8 cellular contexts compared by ENCODE assay signal in the genomic region with DNA sequence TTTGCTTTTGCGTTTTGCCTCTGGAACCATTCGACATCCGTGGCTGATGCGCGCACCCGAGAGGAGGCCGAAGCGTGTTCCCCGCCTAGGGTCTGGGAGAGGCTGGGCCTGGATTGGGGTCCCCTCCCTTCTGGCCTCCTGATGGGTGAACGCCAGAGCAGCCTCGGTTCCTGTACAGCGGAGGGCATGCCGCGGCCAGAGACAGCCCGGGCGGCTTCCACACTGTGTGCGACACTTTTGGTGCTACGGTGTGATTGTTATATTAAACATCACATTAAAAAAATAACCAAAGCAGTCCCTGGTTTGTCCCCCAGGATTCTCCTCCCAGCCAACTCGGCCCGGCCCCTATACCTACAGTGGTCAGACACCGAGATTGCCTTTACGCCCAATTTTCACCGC. TPM values are rescaled to one million over a fixed set of nuclear protein-coding genes. Genes with fewer than 3 reads are reported as not detected.
DNase-seq lines count a peak whose midpoint lies in the region; ATAC-seq, FAIRE-seq and TF ChIP-seq lines count a peak whose summit lies in the region.

No MANE protein-coding gene starts in this region.

- peak overlapping the region; percentile 30; the same call in 1 of the 2 replicates for H3K9ac ChIP-seq in GM12878 (ENCODE audit: control insufficient read depth, insufficient read depth, low read length)

- peak; percentile 24 for DNase-seq in activated naive CD4-positive, alpha-beta T cell treated with anti-CD3 and anti-CD28 coated beads, Interleukin-2, amount 10 ng/mL, durations not matched to agents 7 days and 5 days
- DNase-seq in activated naive CD4-positive, alpha-beta T cell treated with Interleukin-2 at 50 U/mL for 16 hours: no peak
- DNase-seq in GM12878 (ENCODE audit: low read depth, low spot score) (no peak), mucosa of descending colon (peak in 2 of 3 donors; percentile 61 to 66), NCI-H524 treated with DMSO at 0.1 percent for 48 hours (lab: John Stamatoyannopoulos, UW) (no peak), amniotic stem cell (lab: John Stamatoyannopoulos, UW) (no peak)

- WGBS in GM12878 (ENCODE audit: insufficient coverage, insufficient replicate concordance, low lambda C conversion rate, missing lambda C conversion rate): 3% methylated on average over 22 of the region's 23 CpGs

- peaks cover 5% of the 10 kb centered on the region for H3K36me3 Mint-ChIP-seq in activated naive CD4-positive, alpha-beta T cell treated with anti-CD3 and anti-CD28 coated beads, Interleukin-2, amount 10 ng/mL, durations not matched to agents 7 days and 5 days

- no peak for TF ChIP-seq EP300 in GM12878 (IDR thresholded peaks at IDR 0.05; ENCODE audit: borderline replicate concordance in 1 of 2, control insufficient read depth in 1 of 2, low read depth in 2 of 2, low read length in 2 of 2)

- no peak for TF ChIP-seq RAD21 in GM12878 (IDR thresholded peaks at IDR 0.05; ENCODE audit: insufficient read depth, low read depth, low read length)

- H3K36me3 ChIP-seq in GM12878 (ENCODE audit: control insufficient read depth in 2 of 2, insufficient read depth in 2 of 2, low read length in 1 of 2): no peaks in the 10 kb centered on the region
- H3K36me3 ChIP-seq in mucosa of descending colon (ENCODE audit: low read depth): no peaks in the 10 kb centered on the region

- H3K4me1 ChIP-seq in GM12878 (ENCODE audit: control insufficient read depth, insufficient read depth, low read length) (no peaks in the 10 kb centered on the region), mucosa of descending colon (ENCODE audit: low read depth) (peaks cover 22% of the 10 kb centered on the region)

- H3K27me3 ChIP-seq in GM12878 (replicated peaks in 1 of 2; ENCODE audit: control insufficient read depth in 2 of 2, insufficient read depth in 2 of 2, low read length in 1 of 2): peaks cover 21 to 40% of the 10 kb centered on the region in 2 experiments

- H3K9me3 ChIP-seq in GM12878 (replicated peaks; ENCODE audit: control insufficient read depth, insufficient read depth, low read length) (peaks cover under 1% of the 10 kb centered on the region; the same call in 1 of the 3 replicates), mucosa of descending colon (no peaks in the 10 kb centered on the region)

- H3K9me3 Mint-ChIP-seq in activated naive CD4-positive, alpha-beta T cell treated with anti-CD3 and anti-CD28 coated beads, Interleukin-2, amount 10 ng/mL, durations not matched to agents 7 days and 5 days: peaks cover 1% of the 10 kb centered on the region

- TF ChIP-seq POLR2A in GM12878 (IDR thresholded peaks at IDR 0.05; ENCODE audit: low read depth, low read length): no peak

- peak overlapping the region; percentile 91 for H2AFZ ChIP-seq in GM12878 (ENCODE audit: control insufficient read depth, low read depth, low read length)

- in situ Hi-C loops in GM12878 (cut with MboI): loop anchor here (25.0 kb wide), 1 partner anchor 1073 kb away; no protein-coding TSS in a partner anchor

- H3K4me3 ChIP-seq in GM12878: peak overlapping the region; percentile 72
- no peak overlapping the region for H3K4me3 ChIP-seq in mucosa of descending colon

- intact Hi-C loops in GM12878 (cut with micrococcal nuclease; ENCODE audit: unreplicated experiment) (loop anchor here (2.0 to 5.0 kb wide), 4 partner anchors 303 to 1268 kb away; no protein-coding TSS in a partner anchor), mucosa of descending colon (cut with DNase I, micrococcal nuclease) (loop anchor here (5.0 to 10.0 kb wide), 2 partner anchors 793 to 1295 kb away; no protein-coding TSS in a partner anchor)

- H3K27me3 Mint-ChIP-seq in activated naive CD4-positive, alpha-beta T cell treated with anti-CD3 and anti-CD28 coated beads, Interleukin-2, amount 10 ng/mL, durations not matched to agents 7 days and 5 days: peaks cover 99% of the 10 kb centered on the region

- RAD21 ChIA-PET in GM12878 (lab: Charles Lee; ENCODE audit: unreplicated experiment): interaction anchor here (1.1 to 3.8 kb wide), 11 partner anchors 64 to 1267 kb away, joined by 4 to 46 read pairs (median 5); partner anchors contain the start of gene HOXA1

- peak overlapping the region; percentile 44 for H3K4me3 Mint-ChIP-seq in activated naive CD4-positive, alpha-beta T cell treated with anti-CD3 and anti-CD28 coated beads, Interleukin-2, amount 10 ng/mL, durations not matched to agents 7 days and 5 days

- TF ChIP-seq CTCF in GM12878 (IDR thresholded peaks at IDR 0.05 in 2 of 3, conservative IDR thresholded peaks at IDR 0.05 in 1 of 3; ENCODE audit: control insufficient read depth in 2 of 3, extremely low read depth in 1 of 3, insufficient read depth in 1 of 3, low read depth in 3 of 3, low read length in 3 of 3) (no peak), mucosa of descending colon (IDR thresholded peaks at IDR 0.05) (no peak)

- POLR2A ChIA-PET in GM12878 (lab: Charles Lee): interaction anchor here (0.7 kb wide), 1 partner anchor 293 kb away, joined by 3 read pairs; no protein-coding TSS in a partner anchor

- H3K4me1 Mint-ChIP-seq in activated naive CD4-positive, alpha-beta T cell treated with anti-CD3 and anti-CD28 coated beads, Interleukin-2, amount 10 ng/mL, durations not matched to agents 7 days and 5 days: peaks cover 16% of the 10 kb centered on the region

- SMC1A ChIA-PET in GM12878 (lab: Charles Lee; ENCODE audit: uncharacterized antibody, unreplicated experiment): interaction anchor here (1.0 to 2.2 kb wide), 8 partner anchors 10 to 1077 kb away, joined by 3 to 15 read pairs (median 6); no protein-coding TSS in a partner anchor

- peak overlapping the region; percentile 25 for H3K27ac Mint-ChIP-seq in activated naive CD4-positive, alpha-beta T cell treated with anti-CD3 and anti-CD28 coated beads, Interleukin-2, amount 10 ng/mL, durations not matched to agents 7 days and 5 days

- CTCF ChIA-PET in activated naive CD4-positive, alpha-beta T cell treated with anti-CD3 and anti-CD28 coated beads, Interleukin-2, amount 10 ng/mL, durations not matched to agents 7 days and 5 days (lab: Charles Lee): interaction anchor here (1.2 to 3.6 kb wide), 6 partner anchors 9 to 790 kb away, joined by 3 to 36 read pairs (median 6); no protein-coding TSS in a partner anchor
- CTCF ChIA-PET in GM12878 (lab: Yijun Ruan, JAX): interaction anchor here (0.8 to 4.6 kb wide), 23 partner anchors 10 to 1267 kb away, joined by 3 to 100 read pairs (median 7); partner anchors contain the start of gene HOXA3

- H3K27ac ChIP-seq in GM12878 (ENCODE audit: control insufficient read depth, insufficient read depth): no peak overlapping the region

- peak overlapping the region; percentile 90 for H3K4me2 ChIP-seq in GM12878 (ENCODE audit: control insufficient read depth, insufficient read depth)

- BruUV-seq in GM12878 (replicated peaks; lab: Mats Ljungman, UMichigan): no TSS peak

- no peaks in the 10 kb centered on the region for H4K20me1 ChIP-seq in GM12878 (ENCODE audit: control insufficient read depth, insufficient read depth)

- ATAC-seq in GM12878 (peak; percentile 49), mucosa of descending colon (no peak), GM21576 (IDR thresholded peaks at IDR 0.05; ENCODE audit: unreplicated experiment) (no peak), HG03045 (IDR thresholded peaks at IDR 0.05; ENCODE audit: unreplicated experiment) (no peak)

- no peak for FAIRE-seq in GM12878 (lab: Jason Lieb, UNC)

- no peaks in the 10 kb centered on the region for H3K79me2 ChIP-seq in GM12878 (ENCODE audit: control insufficient read depth, insufficient read depth, low read length)

RNA-seq across cellular contexts. Expression of gene HOXA7, which starts 3.7 kb away (rescaled TPM):
- not detected in 2 replicates for total RNA-seq in GM12878 (2013; cell fraction: nucleolus; rRNA removed)
- not detected in 2 replicates for total RNA-seq in GM12878 (2014; rRNA removed)
- total RNA-seq in GM12878 (2014; rRNA removed; fragmentation: Illumina TruSeq; extraction: Trizol): not detected in 2 replicates
- total RNA-seq in GM12878 (2021): not detected in 2 replicates
- polyA plus RNA-seq in GM12878 (2011; ENCODE audit: low read depth): not detected
- polyA plus RNA-seq in GM12878 (2011; rRNA removed): not detected in 2 replicates
- polyA plus RNA-seq in GM12878 (2011; cell fraction: cytosol; rRNA removed): not detected in 2 replicates
- not detected in 2 replicates for polyA plus RNA-seq in GM12878 (2011; cell fraction: nucleus; rRNA removed)
- not detected in 2 replicates for polyA plus RNA-seq in GM12878 (2012)
- polyA plus RNA-seq in GM12878 (2014; fragmentation: Illumina TruSeq; extraction: Trizol): not detected in 2 replicates
- not detected for polyA plus RNA-seq in GM12878 (2014; fragmentation: Nextera tagmentation; extraction: Ambion mirVana)
- not detected in 2 replicates for polyA plus RNA-seq in GM12878 (2014; rRNA removed)
- not detected for polyA plus RNA-seq in GM12878 (2016; fragmentation: Nextera tagmentation; extraction: Ambion mirVana)
- not detected in 2 replicates for polyA minus RNA-seq in GM12878 (2011; rRNA and poly(A)+ RNA removed)
- polyA minus RNA-seq in GM12878 (2011; cell fraction: cytosol; rRNA and poly(A)+ RNA removed): not detected in 2 replicates
- polyA minus RNA-seq in GM12878 (2011; cell fraction: nucleus; rRNA and poly(A)+ RNA removed): not detected in 2 replicates
- 10 to 100 TPM; 17.1 to 29.8 (median 27.9) TPM for total RNA-seq in mucosa of descending colon

RNA-seq across cellular contexts. Expression of gene HOXA9, which starts 5.2 kb away (rescaled TPM):
- total RNA-seq in GM12878 (2013; cell fraction: nucleolus; rRNA removed): not detected in 2 replicates
- not detected in 2 replicates for total RNA-seq in GM12878 (2014; rRNA removed)
- total RNA-seq in GM12878 (2014; rRNA removed; fragmentation: Illumina TruSeq; extraction: Trizol): not detected in 2 replicates
- total RNA-seq in GM12878 (2021): not detected in 2 replicates
- polyA plus RNA-seq in GM12878 (2011; ENCODE audit: low read depth): not detected
- polyA plus RNA-seq in GM12878 (2011; rRNA removed): not detected in 2 replicates
- not detected in 2 replicates for polyA plus RNA-seq in GM12878 (2011; cell fraction: cytosol; rRNA removed)
- polyA plus RNA-seq in GM12878 (2011; cell fraction: nucleus; rRNA removed): not detected in 2 replicates
- polyA plus RNA-seq in GM12878 (2012): not detected in 2 replicates
- not detected in 2 replicates for polyA plus RNA-seq in GM12878 (2014; fragmentation: Illumina TruSeq; extraction: Trizol)
- not detected for polyA plus RNA-seq in GM12878 (2014; fragmentation: Nextera tagmentation; extraction: Ambion mirVana)
- polyA plus RNA-seq in GM12878 (2014; rRNA removed): not detected in 2 replicates
- not detected for polyA plus RNA-seq in GM12878 (2016; fragmentation: Nextera tagmentation; extraction: Ambion mirVana)
- polyA minus RNA-seq in GM12878 (2011; rRNA and poly(A)+ RNA removed): not detected in 2 replicates
- polyA minus RNA-seq in GM12878 (2011; cell fraction: cytosol; rRNA and poly(A)+ RNA removed): not detected in 2 replicates
- polyA minus RNA-seq in GM12878 (2011; cell fraction: nucleus; rRNA and poly(A)+ RNA removed): not detected in 2 replicates
- 10 to 100 TPM; 22.0 to 27.9 (median 25.0) TPM for total RNA-seq in mucosa of descending colon

RNA-seq across cellular contexts. Expression of gene HOXA3, which starts 7.8 kb away (rescaled TPM):
- total RNA-seq in GM12878 (2013; cell fraction: nucleolus; rRNA removed): not detected in 2 replicates
- total RNA-seq in GM12878 (2014; rRNA removed): not detected in 2 replicates
- total RNA-seq in GM12878 (2014; rRNA removed; fragmentation: Illumina TruSeq; extraction: Trizol): not detected in 2 replicates
- total RNA-seq in GM12878 (2021): 0.08 TPM in 1 of 2 replicates, not detected in the other
- not detected for polyA plus RNA-seq in GM12878 (2011; ENCODE audit: low read depth)
- 0.05 and 0.13 TPM in 2 replicates for polyA plus RNA-seq in GM12878 (2011; rRNA removed)
- polyA plus RNA-seq in GM12878 (2011; cell fraction: cytosol; rRNA removed): 0.02 TPM in 1 of 2 replicates, not detected in the other
- polyA plus RNA-seq in GM12878 (2011; cell fraction: nucleus; rRNA removed): 0.06 and 0.13 TPM in 2 replicates
- polyA plus RNA-seq in GM12878 (2012): not detected in 2 replicates
- not detected in 2 replicates for polyA plus RNA-seq in GM12878 (2014; fragmentation: Illumina TruSeq; extraction: Trizol)
- not detected for polyA plus RNA-seq in GM12878 (2014; fragmentation: Nextera tagmentation; extraction: Ambion mirVana)
- polyA plus RNA-seq in GM12878 (2014; rRNA removed): not detected in 2 replicates
- polyA plus RNA-seq in GM12878 (2016; fragmentation: Nextera tagmentation; extraction: Ambion mirVana): not detected
- not detected in 2 replicates for polyA minus RNA-seq in GM12878 (2011; rRNA and poly(A)+ RNA removed)
- not detected in 2 replicates for polyA minus RNA-seq in GM12878 (2011; cell fraction: cytosol; rRNA and poly(A)+ RNA removed)
- polyA minus RNA-seq in GM12878 (2011; cell fraction: nucleus; rRNA and poly(A)+ RNA removed): not detected in 2 replicates
- 10 to 100 TPM; 19.9 to 38.1 (median 20.5) TPM for total RNA-seq in mucosa of descending colon

RNA-seq across cellular contexts. Expression of gene HOXA6, which starts 12.6 kb away (rescaled TPM):
- not detected in 2 replicates for total RNA-seq in GM12878 (2013; cell fraction: nucleolus; rRNA removed)
- total RNA-seq in GM12878 (2014; rRNA removed) (not detected in 2 replicates), GM12878 (2014; rRNA removed; fragmentation: Illumina TruSeq; extraction: Trizol) (not detected in 2 replicates), GM12878 (2021) (not detected in 2 replicates), mucosa of descending colon (10 to 100 TPM; 20.2 to 39.5 (median 20.5) TPM)
- polyA plus RNA-seq in GM12878 (2011; ENCODE audit: low read depth): not detected
- polyA plus RNA-seq in GM12878 (2011; rRNA removed) (0.08 TPM in 1 of 2 replicates, not detected in the other), GM12878 (2014; fragmentation: Illumina TruSeq; extraction: Trizol) (not detected in 2 replicates), GM12878 (2014; fragmentation: Nextera tagmentation; extraction: Ambion mirVana) (not detected), GM12878 (2014; rRNA removed) (not detected in 2 replicates), GM12878 (2016; fragmentation: Nextera tagmentation; extraction: Ambion mirVana) (not detected)
- 0.10 and 0.13 TPM in 2 replicates for polyA plus RNA-seq in GM12878 (2011; cell fraction: cytosol; rRNA removed)
- polyA plus RNA-seq in GM12878 (2011; cell fraction: nucleus; rRNA removed): 0.93 and 1.1 TPM in 2 replicates
- not detected in 2 replicates for polyA plus RNA-seq in GM12878 (2012)
- polyA minus RNA-seq in GM12878 (2011; rRNA and poly(A)+ RNA removed): 0.67 TPM in 1 of 2 replicates, not detected in the other
- polyA minus RNA-seq in GM12878 (2011; cell fraction: cytosol; rRNA and poly(A)+ RNA removed): not detected in 2 replicates
- polyA minus RNA-seq in GM12878 (2011; cell fraction: nucleus; rRNA and poly(A)+ RNA removed): 0.97 and 1.4 TPM in 2 replicates

RNA-seq across cellular contexts. Expression of gene HOXA10, which starts 14.0 kb away (rescaled TPM):
- total RNA-seq in GM12878 (2013; cell fraction: nucleolus; rRNA removed): not detected in 2 replicates
- not detected in 2 replicates for total RNA-seq in GM12878 (2014; rRNA removed)
- total RNA-seq in GM12878 (2014; rRNA removed; fragmentation: Illumina TruSeq; extraction: Trizol): not detected in 2 replicates
- not detected in 2 replicates for total RNA-seq in GM12878 (2021)
- not detected for polyA plus RNA-seq in GM12878 (2011; ENCODE audit: low read depth)
- not detected in 2 replicates for polyA plus RNA-seq in GM12878 (2011; rRNA removed)
- not detected in 2 replicates for polyA plus RNA-seq in GM12878 (2011; cell fraction: cytosol; rRNA removed)
- polyA plus RNA-seq in GM12878 (2011; cell fraction: nucleus; rRNA removed): not detected in 2 replicates
- not detected in 2 replicates for polyA plus RNA-seq in GM12878 (2012)
- polyA plus RNA-seq in GM12878 (2014; fragmentation: Illumina TruSeq; extraction: Trizol): not detected in 2 replicates
- not detected for polyA plus RNA-seq in GM12878 (2014; fragmentation: Nextera tagmentation; extraction: Ambion mirVana)
- polyA plus RNA-seq in GM12878 (2014; rRNA removed): not detected in 2 replicates
- not detected for polyA plus RNA-seq in GM12878 (2016; fragmentation: Nextera tagmentation; extraction: Ambion mirVana)
- not detected in 2 replicates for polyA minus RNA-seq in GM12878 (2011; rRNA and poly(A)+ RNA removed)
- polyA minus RNA-seq in GM12878 (2011; cell fraction: cytosol; rRNA and poly(A)+ RNA removed): not detected in 2 replicates
- polyA minus RNA-seq in GM12878 (2011; cell fraction: nucleus; rRNA and poly(A)+ RNA removed): not detected in 2 replicates
- total RNA-seq in mucosa of descending colon: 10 to 100 TPM; 25.0 to 56.9 (median 25.8) TPM

Comparison
In these comparisons a context has a peak if more than half of its experiments do, and no peak if none do; other contexts are left out.
1. DNase-seq: peak in activated naive CD4-positive, alpha-beta T cell treated with anti-CD3 and anti-CD28 coated beads, Interleukin-2, amount 10 ng/mL, durations not matched to agents 7 days and 5 days (single experiment) and mucosa of descending colon (2 of 3); none in activated naive CD4-positive, alpha-beta T cell treated with Interleukin-2 at 50 U/mL for 16 hours (single experiment), GM12878 (single experiment), NCI-H524 treated with DMSO at 0.1 percent for 48 hours (single experiment) and amniotic stem cell (single experiment).
2. RNA of gene HOXA7, which starts 3.7 kb away (total RNA-seq): 17.1 to 29.8 TPM in mucosa of descending colon; not detected in GM12878; every median in the first group is over 10 times any median in the second.
3. RNA of gene HOXA9, which starts 5.2 kb away (total RNA-seq): 22.0 to 27.9 TPM in mucosa of descending colon; not detected in GM12878; every median in the first group is over 10 times any median in the second.
4. RNA of gene HOXA3, which starts 7.8 kb away (total RNA-seq): 19.9 to 38.1 TPM in mucosa of descending colon; 0.08 TPM in GM12878; every median in the first group is over 10 times any median in the second.